Comparison of ENCODE assay signal across 15 cellular contexts in genomic region chr1:75134656-75134938, GRCh38. TPM values are rescaled to one million over a fixed set of nuclear protein-coding genes. Genes with fewer than 3 reads are reported as not detected.
DNase-seq lines count a peak whose midpoint lies in the region; ATAC-seq, FAIRE-seq and TF ChIP-seq lines count a peak whose summit lies in the region.
"Had no signal": no experiment of that assay in that cellular context is flagged by ENCODE, and none has a peak within 500 bp of the region (broad histone marks: within the 10 kb centered on the region; RNA-seq: fewer than 3 reads in every experiment).

No MANE protein-coding gene starts in this region.

- H3K27ac ChIP-seq in HUES6 (ENCODE audit: low read depth, low read length) (no peak overlapping the region), body of pancreas (no peak overlapping the region)
- H3K27ac ChIP-seq in naive thymus-derived CD4-positive, alpha-beta T cell (ENCODE audit: low read depth, low read length), result no peak overlapping the region
- H3K27ac ChIP-seq: colonic mucosa, right atrium auricular region had no signal

- H3K27me3 Mint-ChIP-seq in naive thymus-derived CD4-positive, alpha-beta T cell, result peaks cover 78 to 94% (median 83%) of the 10 kb centered on the region in 5 donors

- TF ChIP-seq CTCF in body of pancreas (IDR thresholded peaks at IDR 0.05), result no peak

- no peak for TF ChIP-seq POLR2A in body of pancreas (IDR thresholded peaks at IDR 0.05)

- CTCF ChIA-PET in naive thymus-derived CD4-positive, alpha-beta T cell (lab: Charles Lee), result no interaction called here

- H3K9ac ChIP-seq in HUES6 (ENCODE audit: low read length), result peak overlapping the region; percentile 39

- peak overlapping the region in 7 of 10 donors; percentile 33 to 79 (median 47) for H3K4me3 Mint-ChIP-seq in naive thymus-derived CD4-positive, alpha-beta T cell

- H3K36me3 Mint-ChIP-seq in naive thymus-derived CD4-positive, alpha-beta T cell, result peaks cover 0 to 19% (median 2%) of the 10 kb centered on the region in 5 donors

- peaks cover 0 to 25% (median 18%) of the 10 kb centered on the region in 7 donors for H3K4me1 Mint-ChIP-seq in naive thymus-derived CD4-positive, alpha-beta T cell

- H3K9me3 Mint-ChIP-seq in naive thymus-derived CD4-positive, alpha-beta T cell, result peaks cover 0 to 26% (median 9%) of the 10 kb centered on the region in 11 donors

- FAIRE-seq in RCC 7860 (lab: Jason Lieb, UNC), result no peak
- FAIRE-seq: frontal cortex had no signal

- 2 to 12% methylated on average over 11 of the region's 11 CpGs for WGBS in body of pancreas, 2 donors

- H3K27me3 ChIP-seq in HUES6 (ENCODE audit: control insufficient read depth, insufficient read depth, low read length) (peaks cover 100% of the 10 kb centered on the region), body of pancreas (peaks cover 0 to 62% of the 10 kb centered on the region in 2 donors)
- peaks cover 0 to 12% of the 10 kb centered on the region in 2 donors for H3K27me3 ChIP-seq in naive thymus-derived CD4-positive, alpha-beta T cell (ENCODE audit: control insufficient read depth in 2 of 2, insufficient read depth in 2 of 2, low read length in 2 of 2)

- no peak for ATAC-seq in naive thymus-derived CD4-positive, alpha-beta T cell
- ATAC-seq in body of pancreas (no peak), GM21360 (IDR thresholded peaks at IDR 0.05; ENCODE audit: unreplicated experiment) (no peak)

- H3K36me3 ChIP-seq in HUES6 (ENCODE audit: control insufficient read depth, insufficient read depth, low read length), result no peaks in the 10 kb centered on the region
- H3K36me3 ChIP-seq in naive thymus-derived CD4-positive, alpha-beta T cell (ENCODE audit: control insufficient read depth in 2 of 3, insufficient read depth in 3 of 3, low read length in 3 of 3), result no peaks in the 10 kb centered on the region
- H3K36me3 ChIP-seq in body of pancreas (replicated peaks in 1 of 2; ENCODE audit: insufficient read depth in 1 of 2, low read depth in 2 of 2), result no peaks in the 10 kb centered on the region
- H3K36me3 ChIP-seq: colonic mucosa, right atrium auricular region had no signal

- peak overlapping the region in 1 of 9 donors; percentile 58 for H3K27ac Mint-ChIP-seq in naive thymus-derived CD4-positive, alpha-beta T cell

- H3K4me1 ChIP-seq in HUES6 (ENCODE audit: control insufficient read depth, insufficient read depth, low read length) (peaks cover 54% of the 10 kb centered on the region), body of pancreas (peaks cover 29% of the 10 kb centered on the region)
- no peaks in the 10 kb centered on the region for H3K4me1 ChIP-seq in naive thymus-derived CD4-positive, alpha-beta T cell (ENCODE audit: control insufficient read depth in 2 of 2, insufficient read depth in 2 of 2, low read length in 2 of 2)
- H3K4me1 ChIP-seq: colonic mucosa had no signal

- POLR2A ChIA-PET in naive thymus-derived CD4-positive, alpha-beta T cell (lab: Charles Lee), result no interaction called here

- H3K9me3 ChIP-seq in HUES6 (ENCODE audit: control insufficient read depth, insufficient read depth, low read depth, low read length) (no peaks in the 10 kb centered on the region), body of pancreas (no peaks in the 10 kb centered on the region)
- no peaks in the 10 kb centered on the region for H3K9me3 ChIP-seq in naive thymus-derived CD4-positive, alpha-beta T cell (ENCODE audit: control insufficient read depth in 2 of 3, low read length in 3 of 3)
- H3K9me3 ChIP-seq: colonic mucosa, right atrium auricular region had no signal

- peak overlapping the region; percentile 61 for H3K4me3 ChIP-seq in HUES6 (ENCODE audit: low read depth, low read length)
- no peak overlapping the region for H3K4me3 ChIP-seq in naive thymus-derived CD4-positive, alpha-beta T cell (ENCODE audit: low read length)
- H3K4me3 ChIP-seq in body of pancreas, result no peak overlapping the region
- H3K4me3 ChIP-seq: colonic mucosa had no signal

- intact Hi-C loops in naive thymus-derived CD4-positive, alpha-beta T cell (cut with micrococcal nuclease), result loop anchor here in 1 of 2 donors (5.0 to 10.0 kb wide), 2 partner anchors 480 to 1733 kb away; partner anchors contain the start of genes SLC44A5 and ST6GALNAC5
- intact Hi-C loops in body of pancreas (cut with DNase I), result no loop called here

- DNase-seq in DMS53 treated with DMSO at 0.1 percent for 48 hours (lab: John Stamatoyannopoulos, UW; ENCODE audit: unreplicated experiment), result peak; percentile 56
- DNase-seq in astrocyte of the hippocampus (ENCODE audit: low read depth, low spot score), result peak; percentile 11
- no peak for DNase-seq in naive thymus-derived CD4-positive, alpha-beta T cell
- no peak for DNase-seq in RCC 7860 (ENCODE audit: low spot score)
- no peak for DNase-seq in body of pancreas
- DNase-seq in AG08395 (ENCODE audit: low spot score), result no peak
- DNase-seq: activated CD4-positive, alpha-beta T cell treated with anti-CD3 and anti-CD28 coated beads for 1 hour; activated naive CD4-positive, alpha-beta T cell treated with Interleukin-2 at 50 U/mL for 16 hours; colonic mucosa; SHP77 had no signal

RNA-seq across cellular contexts. Expression of gene LHX8, which starts 0.4 kb away (rescaled TPM):
- not detected for total RNA-seq in naive thymus-derived CD4-positive, alpha-beta T cell
- polyA plus RNA-seq in naive thymus-derived CD4-positive, alpha-beta T cell, result not detected
- not detected for total RNA-seq in body of pancreas
- total RNA-seq: colonic mucosa, lower leg skin, right atrium auricular region had no signal

Comparison
In these comparisons a context has a peak if more than half of its experiments do, and no peak if none do; other contexts are left out.
1. DNase-seq: peak in DMS53 treated with DMSO at 0.1 percent for 48 hours (single experiment) and astrocyte of the hippocampus (single experiment); none in naive thymus-derived CD4-positive, alpha-beta T cell (0 of 9), RCC 7860 (single experiment), body of pancreas (0 of 4) and AG08395 (single experiment).